1 cellular context compared by ENCODE assay signal in genomic region chr14:33693237-33693636, GRCh38.
TF ChIP-seq lines count a peak whose summit lies in the region.

No MANE protein-coding gene starts in this region.

TF ChIP-seq in SK-N-SH, 30 proteins besides CTCF, POLR2A, EP300 and RAD21 (continued from another document):
- TF ChIP-seq ELF1 (IDR thresholded peaks at IDR 0.05), result 0 out of 2 replicates have a peak, but pooled peaks have one; percentile 40
- peak; percentile 68 for TF ChIP-seq PBX3 (IDR thresholded peaks at IDR 0.05)
